Comparison of ENCODE assay signal across 35 cellular contexts in genomic region chr16:7596285-7596684, GRCh38.
DNase-seq lines count a peak whose midpoint lies in the region; ATAC-seq, FAIRE-seq and TF ChIP-seq lines count a peak whose summit lies in the region.
"Had no signal": no experiment of that assay in that cellular context is flagged by ENCODE, and none has a peak within 500 bp of the region (broad histone marks: within the 10 kb centered on the region; RNA-seq: fewer than 3 reads in every experiment).

No MANE protein-coding gene starts in this region.

- 66% methylated on average over 11 of the region's 11 CpGs for WGBS in HepG2 (ENCODE audit: low lambda C conversion rate)
- 81% methylated on average over 11 of the region's 11 CpGs for WGBS in right lobe of liver (ENCODE audit: insufficient coverage, low coverage, low lambda C conversion rate, missing lambda C conversion rate)
- 3% methylated on average over 11 of the region's 11 CpGs for WGBS in K562 (ENCODE audit: insufficient coverage, low coverage, missing lambda C conversion rate)

- H4K20me1 ChIP-seq in HepG2 (ENCODE audit: insufficient read depth, low read length) (no peaks in the 10 kb centered on the region), GM23338 (replicated peaks; ENCODE audit: insufficient read depth) (no peaks in the 10 kb centered on the region), K562 (replicated peaks; ENCODE audit: control insufficient read depth, insufficient read depth, low read length) (no peaks in the 10 kb centered on the region)
- H4K20me1 ChIP-seq: BLaER1; BLaER1 treated with 17β-estradiol and CSF1 and Interleukin-3, amounts not matched to agents 10 nM and 100 nM had no signal

- no peak overlapping the region for H3K4me2 ChIP-seq in HepG2 (ENCODE audit: low read depth, low read length)
- no peak overlapping the region for H3K4me2 ChIP-seq in GM23338
- no peak overlapping the region for H3K4me2 ChIP-seq in K562 (ENCODE audit: insufficient read depth, low read length)
- H3K4me2 ChIP-seq: A549; BLaER1; BLaER1 treated with 17β-estradiol and CSF1 and Interleukin-3, amounts not matched to agents 10 nM and 100 nM had no signal

- intact Hi-C loops in HepG2 (cut with micrococcal nuclease; ENCODE audit: unreplicated experiment), result no loop called here
- intact Hi-C loops in right lobe of liver (cut with DNase I), result no loop called here
- intact Hi-C loops in K562 (cut with micrococcal nuclease), result no loop called here

- no peak overlapping the region for H3K4me3 Mint-ChIP-seq in GM23338
- H3K4me3 Mint-ChIP-seq: B cell; CD14-positive monocyte; CD4-positive, alpha-beta memory T cell; CD4-positive, alpha-beta T cell; CD4-positive, CD25-positive, alpha-beta regulatory T cell; CD8-positive, alpha-beta memory T cell; CD8-positive, alpha-beta T cell had no signal

- no peaks in the 10 kb centered on the region for H3K9me1 ChIP-seq in K562 (ENCODE audit: control insufficient read depth, insufficient read depth, low read length)

- H3K79me2 ChIP-seq in HepG2 (ENCODE audit: insufficient read depth, low read length) (no peaks in the 10 kb centered on the region), GM23338 (replicated peaks; ENCODE audit: insufficient read depth) (no peaks in the 10 kb centered on the region), K562 (ENCODE audit: control insufficient read depth, insufficient read depth, low read length) (no peaks in the 10 kb centered on the region)

- FAIRE-seq in HepG2 (lab: Jason Lieb, UNC) (no peak), K562 (lab: Jason Lieb, UNC) (no peak)
- FAIRE-seq: A204.1, A549, D721Med had no signal

- H3K9me3 ChIP-seq in HepG2 (ENCODE audit: low read length) (no peaks in the 10 kb centered on the region), right lobe of liver (peaks cover 0 to 4% (median 0%) of the 10 kb centered on the region in 4 donors), K562 (replicated peaks; ENCODE audit: control insufficient read depth, insufficient read depth, low read depth, low read length) (no peaks in the 10 kb centered on the region)
- H3K9me3 ChIP-seq: A549; BE2C; BLaER1; BLaER1 treated with 17β-estradiol and CSF1 and Interleukin-3, amounts not matched to agents 10 nM and 100 nM; Caco-2 had no signal

- H2AFZ ChIP-seq in HepG2 (ENCODE audit: low read length) (no peak overlapping the region), GM23338 (no peak overlapping the region), K562 (ENCODE audit: low read depth, low read length) (no peak overlapping the region)

- H3F3A ChIP-seq in GM23338 (replicated peaks; ENCODE audit: low read depth), result no peaks in the 10 kb centered on the region

- no peaks in the 10 kb centered on the region for H3K36me3 Mint-ChIP-seq in GM23338 (ENCODE audit: low read depth)
- H3K36me3 Mint-ChIP-seq: CD14-positive monocyte; CD4-positive, alpha-beta memory T cell; CD4-positive, CD25-positive, alpha-beta regulatory T cell; CD8-positive, alpha-beta T cell had no signal

- H3K9ac ChIP-seq in HepG2 (ENCODE audit: insufficient read depth, low read depth, low read length) (no peak overlapping the region), K562 (ENCODE audit: insufficient read depth in 1 of 2, low read depth in 2 of 2, low read length in 2 of 2) (no peak overlapping the region)
- H3K9ac ChIP-seq: BLaER1; BLaER1 treated with 17β-estradiol and CSF1 and Interleukin-3, amounts not matched to agents 10 nM and 100 nM had no signal

- TF ChIP-seq CTCF in HepG2 (CRISPR knock-in tag; IDR thresholded peaks at IDR 0.05) (no peak), right lobe of liver (IDR thresholded peaks at IDR 0.05) (no peak), GM23338 (conservative IDR thresholded peaks at IDR 0.05; ENCODE audit: low read depth in 2 of 2) (no peak), K562 (IDR thresholded peaks at IDR 0.05 in 2 of 3, conservative IDR thresholded peaks at IDR 0.05 in 1 of 3; ENCODE audit: insufficient read depth in 2 of 3, low read depth in 1 of 3, low read length in 3 of 3) (no peak)

- TF ChIP-seq POLR2A in HepG2 (IDR thresholded peaks at IDR 0.05; ENCODE audit: insufficient read depth in 1 of 2, low read depth in 2 of 2, low read length in 2 of 2), result no peak
- no peak for TF ChIP-seq POLR2A in right lobe of liver (IDR thresholded peaks at IDR 0.05)
- TF ChIP-seq POLR2A in K562 (conservative IDR thresholded peaks at IDR 0.05), result no peak

- in situ Hi-C loops in HepG2 (cut with HindIII; ENCODE audit: extremely low pct_ligation_motif_present, low pct_unique_long_range_greater_than_20kb) (no loop called here), K562 (cut with MboI) (no loop called here)

- H3K27ac ChIP-seq in HepG2 (ENCODE audit: extremely low read length, insufficient read depth, low read length) (no peak overlapping the region), right lobe of liver (no peak overlapping the region), GM23338 (ENCODE audit: low read depth) (no peak overlapping the region), K562 (ENCODE audit: extremely low read depth, low read depth, low read length) (no peak overlapping the region)
- H3K27ac ChIP-seq: 22Rv1; A549; BLaER1; BLaER1 treated with 17β-estradiol and CSF1 and Interleukin-3, amounts not matched to agents 10 nM and 100 nM; C4-2B had no signal

- BruUV-seq in HepG2 (replicated peaks; lab: Mats Ljungman, UMichigan) (no TSS peak), K562 (replicated peaks; lab: Mats Ljungman, UMichigan) (no TSS peak)

- no peaks in the 10 kb centered on the region for H3K9me3 Mint-ChIP-seq in GM23338

- no peak for DNase-seq in HepG2 (ENCODE audit: low spot score)
- DNase-seq in right lobe of liver, result no peak
- peak; percentile 2 for DNase-seq in GM23338 (ENCODE audit: low spot score)
- no peak for DNase-seq in K562 (ENCODE audit: extremely low read depth in 1 of 4, low spot score in 3 of 4)
- DNase-seq: 8988T; ACHN; AML-193; BE2C; C1 segment of cervical spinal cord; Caco-2; Calu3; CD4-positive, alpha-beta memory T cell; CD4-positive, alpha-beta T cell; CD4-positive, CD25-positive, alpha-beta regulatory T cell; CD8-positive, alpha-beta memory T cell; CD8-positive, alpha-beta T cell; COR-L47; DMS 273 treated with DMSO at 0.1 percent for 48 hours; DMS153; DMS53; DMS79; DMS79 treated with DMSO at 0.1 percent for 48 hours; DND-41; EL had no signal

- no peak overlapping the region for H3K27ac Mint-ChIP-seq in GM23338
- H3K27ac Mint-ChIP-seq: B cell; CD14-positive monocyte; CD4-positive, alpha-beta T cell; CD4-positive, CD25-positive, alpha-beta regulatory T cell; CD8-positive, alpha-beta memory T cell; CD8-positive, alpha-beta T cell had no signal

- H3K4me1 ChIP-seq in HepG2 (ENCODE audit: insufficient read depth, low read length), result no peaks in the 10 kb centered on the region
- H3K4me1 ChIP-seq in right lobe of liver, result no peaks in the 10 kb centered on the region
- H3K4me1 ChIP-seq in GM23338 (ENCODE audit: insufficient read depth), result no peaks in the 10 kb centered on the region
- H3K4me1 ChIP-seq in K562 (replicated peaks in 1 of 2; ENCODE audit: control insufficient read depth in 2 of 2, insufficient read depth in 2 of 2, low read length in 2 of 2), result no peaks in the 10 kb centered on the region
- H3K4me1 ChIP-seq: A549; BE2C; BLaER1; BLaER1 treated with 17β-estradiol and CSF1 and Interleukin-3, amounts not matched to agents 10 nM and 100 nM; Caco-2 had no signal

- H3K4me1 Mint-ChIP-seq in GM23338, result peaks cover 6% of the 10 kb centered on the region; the same call in 2 of the 3 replicates
- H3K4me1 Mint-ChIP-seq: B cell; CD14-positive monocyte; CD4-positive, alpha-beta memory T cell; CD4-positive, CD25-positive, alpha-beta regulatory T cell; CD8-positive, alpha-beta memory T cell had no signal

- no peaks in the 10 kb centered on the region for H3K27me3 ChIP-seq in HepG2 (ENCODE audit: control insufficient read depth in 1 of 2, insufficient read depth in 2 of 2, low read length in 2 of 2)
- no peaks in the 10 kb centered on the region for H3K27me3 ChIP-seq in right lobe of liver
- H3K27me3 ChIP-seq in GM23338 (ENCODE audit: insufficient read depth), result no peaks in the 10 kb centered on the region
- peaks cover 0 to 5% of the 10 kb centered on the region in 2 experiments; a peak in 3 of 5 replicates for H3K27me3 ChIP-seq in K562 (ENCODE audit: control insufficient read depth in 2 of 2, insufficient read depth in 2 of 2, low read length in 2 of 2)
- H3K27me3 ChIP-seq: BE2C; BLaER1; BLaER1 treated with 17β-estradiol and CSF1 and Interleukin-3, amounts not matched to agents 10 nM and 100 nM had no signal

- H3K4me3 ChIP-seq in HepG2 (replicated peaks in 1 of 3; ENCODE audit: insufficient read depth in 1 of 3, low read depth in 2 of 3, low read length in 3 of 3) (no peak overlapping the region), right lobe of liver (no peak overlapping the region), GM23338 (no peak overlapping the region), K562 (no peak overlapping the region)
- H3K4me3 ChIP-seq: A549; BLaER1; BLaER1 treated with 17β-estradiol and CSF1 and Interleukin-3, amounts not matched to agents 10 nM and 100 nM had no signal

- TF ChIP-seq EP300 in HepG2 (IDR thresholded peaks at IDR 0.05; ENCODE audit: low read depth in 2 of 2, low read length in 2 of 2) (no peak), HepG2 (CRISPR knock-in tag; IDR thresholded peaks at IDR 0.05; ENCODE audit: borderline replicate concordance) (no peak), K562 (IDR thresholded peaks at IDR 0.05; ENCODE audit: low read length) (no peak)

- H3K27me3 Mint-ChIP-seq in GM23338 (ENCODE audit: insufficient read depth, low read depth, poor library complexity), result no peaks in the 10 kb centered on the region
- H3K27me3 Mint-ChIP-seq: B cell; CD4-positive, alpha-beta memory T cell; CD4-positive, alpha-beta T cell; CD4-positive, CD25-positive, alpha-beta regulatory T cell; CD8-positive, alpha-beta memory T cell had no signal

- no peak for ATAC-seq in HepG2
- no peak for ATAC-seq in right lobe of liver
- no peak for ATAC-seq in GM23338
- ATAC-seq in K562, result no peak
- ATAC-seq in GM21528 (IDR thresholded peaks at IDR 0.05; ENCODE audit: low FRiP score, unreplicated experiment), result no peak
- ATAC-seq in GM19395 (IDR thresholded peaks at IDR 0.05; ENCODE audit: unreplicated experiment), result no peak
- ATAC-seq: A549; CD8-positive, alpha-beta T cell had no signal

- TF ChIP-seq RAD21 in HepG2 (CRISPR knock-in tag; IDR thresholded peaks at IDR 0.05), result no peak
- no peak for TF ChIP-seq RAD21 in K562 (CRISPR knock-in tag; conservative IDR thresholded peaks at IDR 0.05 in 1 of 2, IDR thresholded peaks at IDR 0.05 in 1 of 2)

- POLR2A ChIA-PET in HepG2 (lab: Yijun Ruan, JAX), result no interaction called here
- POLR2A ChIA-PET in K562 (lab: Yijun Ruan, JAX), result no interaction called here

- no peaks in the 10 kb centered on the region for H3K9me2 ChIP-seq in GM23338 (ENCODE audit: insufficient read depth)

- H3K36me3 ChIP-seq in HepG2 (replicated peaks in 1 of 2; ENCODE audit: control insufficient read depth in 1 of 2, insufficient read depth in 2 of 2, low read length in 2 of 2) (no peaks in the 10 kb centered on the region), right lobe of liver (no peaks in the 10 kb centered on the region), GM23338 (ENCODE audit: insufficient read depth) (no peaks in the 10 kb centered on the region), K562 (ENCODE audit: control insufficient read depth, insufficient read depth, low read length) (no peaks in the 10 kb centered on the region)
- H3K36me3 ChIP-seq: BE2C; BLaER1; BLaER1 treated with 17β-estradiol and CSF1 and Interleukin-3, amounts not matched to agents 10 nM and 100 nM had no signal

- CTCF ChIA-PET in HepG2 (lab: Yijun Ruan, JAX; ENCODE audit: low intra/inter-chr PET ratio, low total read pairs), result no interaction called here
- CTCF ChIA-PET in K562 (lab: Yijun Ruan, JAX; ENCODE audit: low intra/inter-chr PET ratio), result no interaction called here

Comparison
In these comparisons a context has a peak if more than half of its experiments do, and no peak if none do; other contexts are left out.
1. Of the 241 proteins assayed by ChIP-seq in both HepG2 and K562: peak only in HepG2: none; only in K562: none; in both: RFX1; in neither: 240.